Comparison of ENCODE assay signal across 13 cellular contexts in the genomic region with DNA sequence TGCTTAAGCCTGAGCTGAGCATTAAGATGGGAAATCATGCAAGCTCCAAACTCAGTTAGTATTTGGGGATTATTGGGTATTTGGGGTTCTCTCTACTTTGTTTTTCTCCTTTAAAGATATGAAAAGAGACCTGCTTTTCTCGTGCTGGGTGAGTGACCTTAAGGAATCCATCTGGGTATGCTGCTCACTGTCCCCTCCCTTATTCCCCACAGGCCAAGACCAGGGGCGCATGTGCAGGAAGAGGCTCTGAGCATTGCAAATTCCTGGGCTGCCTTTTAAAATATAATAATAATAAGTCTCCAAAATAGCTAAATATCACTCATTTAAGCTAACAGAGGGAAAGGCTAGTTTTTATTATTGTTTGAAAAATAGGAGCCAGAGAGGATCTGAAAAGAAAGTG.
A peak's percentile ranks its signal among the peaks of the same experiment; 100 is the strongest.
DNase-seq lines count a peak whose midpoint lies in the region; ATAC-seq and TF ChIP-seq lines count a peak whose summit lies in the region.
"Had no signal": no experiment of that assay in that cellular context is flagged by ENCODE, and none has a peak within 500 bp of the region (broad histone marks: within the 10 kb centered on the region; RNA-seq: fewer than 3 reads in every experiment).

No MANE protein-coding gene starts in this region.

- H3K4me3 ChIP-seq in left ventricle myocardium inferior = peak overlapping the region; percentile 29
- no peak overlapping the region for H3K4me3 ChIP-seq in hepatocyte
- peak overlapping the region; percentile 19 for H3K4me3 ChIP-seq in rectal smooth muscle tissue (ENCODE audit: low read length)
- no peak overlapping the region for H3K4me3 ChIP-seq in aorta (ENCODE audit: low read length in 2 of 2)
- H3K4me3 ChIP-seq: cardiac muscle cell had no signal

- H3K4me2 ChIP-seq in hepatocyte = peak overlapping the region; percentile 12

- H3K27ac ChIP-seq in left ventricle myocardium inferior (replicated peaks) (peak overlapping the region; percentile 76), hepatocyte (peak overlapping the region; percentile 39), rectal smooth muscle tissue (ENCODE audit: low read depth, low read length) (peak overlapping the region; percentile 95), aorta (ENCODE audit: low read depth in 1 of 2, low read length in 2 of 2) (peak overlapping the region; percentile 87 to 95)

- H3K9ac ChIP-seq in rectal smooth muscle tissue (ENCODE audit: low read length) = no peak overlapping the region

- H3K27me3 ChIP-seq in left ventricle myocardium inferior (ENCODE audit: low read depth) = no peaks in the 10 kb centered on the region
- no peaks in the 10 kb centered on the region for H3K27me3 ChIP-seq in hepatocyte
- no peaks in the 10 kb centered on the region for H3K27me3 ChIP-seq in rectal smooth muscle tissue (ENCODE audit: control insufficient read depth, insufficient read depth, low read length)
- H3K27me3 ChIP-seq in aorta (ENCODE audit: control insufficient read depth in 1 of 2, insufficient read depth in 2 of 2, low read length in 1 of 2) = no peaks in the 10 kb centered on the region

- H3K9me3 ChIP-seq in left ventricle myocardium inferior (replicated peaks) (no peaks in the 10 kb centered on the region), hepatocyte (ENCODE audit: low read depth) (no peaks in the 10 kb centered on the region), aorta (ENCODE audit: control insufficient read depth, low read length) (no peaks in the 10 kb centered on the region)

- intact Hi-C loops in left ventricle myocardium inferior (cut with micrococcal nuclease) = no loop called here
- intact Hi-C loops in left cardiac atrium (cut with DNase I) = no loop called here
- intact Hi-C loops in aorta (cut with DNase I) = no loop called here

- no peaks in the 10 kb centered on the region for H4K20me1 ChIP-seq in hepatocyte (ENCODE audit: insufficient read depth, poor library complexity, severe bottlenecking)

- 77% methylated on average over 2 of the region's 2 CpGs for WGBS in hepatocyte (ENCODE audit: low lambda C conversion rate, missing lambda C conversion rate)
- 4 to 6% methylated on average over 2 of the region's 2 CpGs for WGBS in aorta, 2 donors

- no peak overlapping the region for H2AFZ ChIP-seq in hepatocyte

- H3K9me2 ChIP-seq in hepatocyte (replicated peaks; ENCODE audit: insufficient read depth) = no peaks in the 10 kb centered on the region

- DNase-seq in left ventricle myocardium inferior (no peak), left cardiac atrium (no peak), hepatocyte (ENCODE audit: low spot score) (no peak), aorta (no peak), NCI-H146 treated with DMSO at 0.1 percent for 48 hours (lab: John Stamatoyannopoulos, UW; ENCODE audit: unreplicated experiment) (no peak), superior temporal gyrus (ENCODE audit: extremely low spot score) (no peak), NCI-H1092 treated with DMSO at 0.1 percent for 48 hours (lab: John Stamatoyannopoulos, UW) (no peak)
- DNase-seq: activated B cell treated with CpG ODN at 0.5 μM for 24 hours; activated naive CD4-positive, alpha-beta T cell; NCI-H1930; NCI-H524 treated with DMSO at 0.1 percent for 48 hours had no signal

- TF ChIP-seq CTCF in left ventricle myocardium inferior (IDR thresholded peaks at IDR 0.05; ENCODE audit: borderline replicate concordance) (no peak), hepatocyte (IDR thresholded peaks at IDR 0.05; ENCODE audit: poor library complexity) (no peak)

- H3K36me3 ChIP-seq in left ventricle myocardium inferior = no peaks in the 10 kb centered on the region
- H3K36me3 ChIP-seq in hepatocyte (replicated peaks; ENCODE audit: insufficient read depth, low read depth) = no peaks in the 10 kb centered on the region
- peaks cover 26% of the 10 kb centered on the region for H3K36me3 ChIP-seq in rectal smooth muscle tissue (ENCODE audit: control insufficient read depth, insufficient read depth, low read length)
- peaks cover 9 to 13% of the 10 kb centered on the region in 2 donors for H3K36me3 ChIP-seq in aorta (ENCODE audit: control insufficient read depth in 1 of 2, insufficient read depth in 2 of 2, low read length in 1 of 2)
- H3K36me3 ChIP-seq: cardiac muscle cell had no signal

- H3K4me1 ChIP-seq in left ventricle myocardium inferior (peaks cover 76% of the 10 kb centered on the region), hepatocyte (ENCODE audit: insufficient read depth) (peaks cover 24% of the 10 kb centered on the region), rectal smooth muscle tissue (ENCODE audit: control insufficient read depth, insufficient read depth, low read length) (peaks cover 73% of the 10 kb centered on the region), aorta (ENCODE audit: control insufficient read depth in 1 of 2, insufficient read depth in 2 of 2, low read length in 2 of 2) (peaks cover 10 to 11% of the 10 kb centered on the region in 2 donors)

- no peaks in the 10 kb centered on the region for H3K79me2 ChIP-seq in hepatocyte

- ATAC-seq in left cardiac atrium (no peak), aorta (ENCODE audit: low FRiP score) (no peak)

Comparison
In these comparisons a context has a peak if more than half of its experiments do, and no peak if none do; other contexts are left out.
1. H3K27ac ChIP-seq: peak in every context shown above with its lines; median percentile 95 in rectal smooth muscle tissue; 91 in aorta; 76 in left ventricle myocardium inferior; 39 in hepatocyte.
2. H3K4me3 ChIP-seq: peak in left ventricle myocardium inferior (single experiment) and rectal smooth muscle tissue (single experiment); none in hepatocyte (single experiment) and aorta (0 of 2).